ENCODE assay signal across 35 cellular contexts in the genomic region with DNA sequence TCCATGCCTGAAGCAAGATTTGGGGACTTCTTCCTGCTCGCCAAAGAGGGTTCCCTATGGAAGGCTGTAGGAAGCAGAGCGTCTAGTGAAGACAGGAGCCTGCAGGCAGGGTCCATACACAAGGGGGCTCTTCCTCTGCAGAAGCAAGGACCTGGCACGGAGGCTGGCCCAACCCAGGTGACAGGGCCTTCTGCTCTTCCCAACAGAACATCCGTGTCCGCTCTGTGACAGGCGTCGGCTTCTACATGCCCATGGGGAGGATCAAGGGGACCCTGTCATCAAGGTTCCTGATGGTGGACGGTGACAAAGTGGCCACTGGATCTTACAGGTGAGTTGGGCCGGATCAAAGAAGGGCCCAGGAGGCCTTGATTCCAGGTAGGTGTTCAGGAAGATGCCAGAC. TPM values are rescaled to one million over a fixed set of nuclear protein-coding genes. Genes with fewer than 3 reads are reported as not detected.
"Had no signal": no experiment of that assay in that cellular context is flagged by ENCODE, and none has a peak within 500 bp of the region (broad histone marks: within the 10 kb centered on the region; RNA-seq: fewer than 3 reads in every experiment).

No MANE protein-coding gene starts in this region.

- H3K36me3 Mint-ChIP-seq: activated CD8-positive, alpha-beta memory T cell treated with anti-CD3 and anti-CD28 coated beads, Interleukin-2, amount 10 ng/mL, durations not matched to agents 7 days and 5 days; activated naive CD8-positive, alpha-beta T cell treated with anti-CD3 and anti-CD28 coated beads for 36 hours had no signal

- H3K4me1 ChIP-seq: SJCRH30 had no signal

- H3K27me3 ChIP-seq: brain microvascular endothelial cell, Peyer's patch had no signal

- H3K4me3 ChIP-seq: K562, Peyer's patch, SJCRH30, SK-N-MC had no signal

- FAIRE-seq: K562 had no signal

- H3K27me3 Mint-ChIP-seq: activated naive CD8-positive, alpha-beta T cell treated with anti-CD3 and anti-CD28 coated beads for 36 hours had no signal

- H3K4me1 Mint-ChIP-seq: activated T-helper 17 cell treated with anti-CD3 and anti-CD28 coated beads, Interleukin-2, amount 50 U/mL, for 72 hours had no signal

- ATAC-seq: activated CD8-positive, alpha-beta memory T cell treated with anti-CD3 and anti-CD28 coated beads, Interleukin-2, amount 10 ng/mL, durations not matched to agents 7 days and 5 days; activated T-helper 17 cell treated with anti-CD3 and anti-CD28 coated beads, Interleukin-2, amount 50 U/mL, for 72 hours; K562; PC-3 had no signal

- H3K9me3 ChIP-seq: Peyer's patch, SJCRH30 had no signal

- H3K4me3 Mint-ChIP-seq: activated CD4-positive, alpha-beta memory T cell treated with anti-CD3 and anti-CD28 coated beads, Interleukin-2, amount 10 ng/mL, durations not matched to agents 7 days and 5 days; activated CD8-positive, alpha-beta memory T cell treated with anti-CD3 and anti-CD28 coated beads, Interleukin-2, amount 10 ng/mL, durations not matched to agents 7 days and 5 days; activated naive CD8-positive, alpha-beta T cell treated with anti-CD3 and anti-CD28 coated beads for 36 hours; activated T-helper 17 cell treated with anti-CD3 and anti-CD28 coated beads, Interleukin-2, amount 50 U/mL, for 72 hours had no signal

- H3K27ac Mint-ChIP-seq: activated CD4-positive, alpha-beta memory T cell treated with anti-CD3 and anti-CD28 coated beads, Interleukin-2, amount 10 ng/mL, durations not matched to agents 7 days and 5 days; activated CD8-positive, alpha-beta memory T cell treated with anti-CD3 and anti-CD28 coated beads, Interleukin-2, amount 10 ng/mL, durations not matched to agents 7 days and 5 days; activated naive CD8-positive, alpha-beta T cell treated with anti-CD3 and anti-CD28 coated beads for 36 hours; activated T-helper 17 cell treated with anti-CD3 and anti-CD28 coated beads, Interleukin-2, amount 50 U/mL, for 72 hours had no signal

- H3K27ac ChIP-seq: brain microvascular endothelial cell, Peyer's patch, SJCRH30, SK-N-MC, WERI-Rb-1 had no signal

- H3K36me3 ChIP-seq: brain microvascular endothelial cell, SJCRH30, WERI-Rb-1 had no signal

- DNase-seq: activated CD4-positive, alpha-beta memory T cell treated with anti-CD3 and anti-CD28 coated beads, Interleukin-2, amount 10 ng/mL, durations not matched to agents 7 days and 5 days; activated CD4-positive, alpha-beta T cell treated with anti-CD3 and anti-CD28 coated beads for 1 hour; activated CD4-positive, alpha-beta T cell treated with anti-CD3 and anti-CD28 coated beads for 48 hours; activated CD4-positive, CD25-positive, alpha-beta regulatory T cell; activated CD8-positive, alpha-beta memory T cell treated with anti-CD3 and anti-CD28 coated beads for 24 hours; activated CD8-positive, alpha-beta memory T cell treated with anti-CD3 and anti-CD28 coated beads, Interleukin-2, amount 10 ng/mL, durations not matched to agents 7 days and 5 days; activated CD8-positive, alpha-beta memory T cell treated with anti-CD3 and anti-CD28 coated beads, Interleukin-2, amount 50 U/mL, for 48 hours; activated effector memory CD4-positive, alpha-beta T cell treated with anti-CD3 and anti-CD28 coated beads, Interleukin-2, amount 50 U/mL, for 16 hours; activated naive CD4-positive, alpha-beta T cell; activated naive CD4-positive, alpha-beta T cell treated with anti-CD3 and anti-CD28 coated beads, Interleukin-2, amount 50 U/mL, for 16 hours; activated naive CD8-positive, alpha-beta T cell treated with anti-CD3 and anti-CD28 coated beads for 36 hours; activated T-cell treated with anti-CD3 and anti-CD28 coated beads, Interleukin-2, amount 50 U/mL, for 48 hours; amniotic stem cell; brain microvascular endothelial cell; central memory CD4-positive, alpha-beta T cell; NCI-H1105; NCI-H1417 treated with DMSO at 0.1 percent for 48 hours; NCI-H187 treated with DMSO at 0.1 percent for 48 hours; NCI-H2081; NCI-H226; NCI-H446 treated with DMSO at 0.1 percent for 48 hours; NCI-H524; NCI-H82; PC-3; RPMI8226; SHP77; SJCRH30; T1000; WERI-Rb-1 had no signal

- H3K9me3 Mint-ChIP-seq: activated CD4-positive, alpha-beta memory T cell treated with anti-CD3 and anti-CD28 coated beads, Interleukin-2, amount 10 ng/mL, durations not matched to agents 7 days and 5 days; activated naive CD8-positive, alpha-beta T cell treated with anti-CD3 and anti-CD28 coated beads for 36 hours; activated T-helper 17 cell treated with anti-CD3 and anti-CD28 coated beads, Interleukin-2, amount 50 U/mL, for 72 hours had no signal

RNA-seq across cellular contexts. Expression of gene FAM83F, which starts 24.9 kb away (rescaled TPM):
- total RNA-seq: activated CD4-positive, alpha-beta memory T cell treated with anti-CD3 and anti-CD28 coated beads, Interleukin-2, amount 10 ng/mL, durations not matched to agents 7 days and 5 days; activated CD8-positive, alpha-beta memory T cell treated with anti-CD3 and anti-CD28 coated beads, Interleukin-2, amount 10 ng/mL, durations not matched to agents 7 days and 5 days; M059J; SJCRH30 had no signal

RNA-seq across cellular contexts. Expression of gene TMA7B, which starts 59.5 kb away (rescaled TPM):
- total RNA-seq: M059J, PC-3, Peyer's patch had no signal
- polyA plus RNA-seq: aorta had no signal
